ENCODE assay signal across 27 cellular contexts in the genomic region with DNA sequence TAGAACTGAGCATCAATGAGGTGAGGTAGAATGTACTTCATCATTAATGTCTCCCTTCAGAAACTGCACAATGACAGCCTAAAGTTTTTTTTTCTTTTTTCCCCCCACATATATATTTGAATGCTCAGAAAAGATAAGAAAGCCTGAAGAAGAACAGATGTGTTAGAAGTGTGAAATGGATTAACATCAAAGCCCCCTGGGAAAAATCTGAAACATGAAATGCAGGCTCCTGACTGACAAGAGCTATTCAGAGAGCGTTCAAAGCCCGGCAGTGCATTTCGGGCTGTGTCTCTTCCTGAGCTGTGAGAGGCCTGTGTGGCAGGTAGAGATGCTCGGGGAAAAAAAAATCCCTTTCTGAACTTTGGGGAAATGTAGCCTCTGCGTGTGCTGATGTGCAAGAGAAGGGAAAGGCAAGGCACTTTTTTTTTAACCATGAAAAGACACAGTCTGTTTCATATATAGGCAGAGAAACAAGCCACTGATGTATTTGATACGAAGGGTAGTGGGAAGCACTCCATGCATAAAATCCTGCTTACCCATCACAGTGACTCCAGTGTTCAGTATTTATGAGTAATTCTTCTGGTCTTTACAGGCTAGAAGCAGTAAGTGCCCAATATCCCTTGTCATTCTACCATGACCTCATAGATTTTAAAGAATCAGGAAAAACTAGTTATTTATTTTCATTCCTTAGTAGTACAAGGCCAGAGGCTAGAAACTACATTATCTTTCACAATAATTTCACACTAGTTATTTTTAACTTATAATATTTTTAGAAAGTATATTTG.
DNase-seq lines count a peak whose midpoint lies in the region; ATAC-seq, FAIRE-seq and TF ChIP-seq lines count a peak whose summit lies in the region.
"Had no signal": no experiment of that assay in that cellular context is flagged by ENCODE, and none has a peak within 500 bp of the region (broad histone marks: within the 10 kb centered on the region; RNA-seq: fewer than 3 reads in every experiment).

No MANE protein-coding gene starts in this region.

- no peak for FAIRE-seq in bronchial epithelial cell (lab: Jason Lieb, UNC)

- no peak overlapping the region for H3K4ac ChIP-seq in mesenchymal stem cell (ENCODE audit: low read depth in 1 of 2, low read length in 2 of 2)

- no peak overlapping the region for H4K91ac ChIP-seq in mesenchymal stem cell (ENCODE audit: low read length)

- H3K9me3 Mint-ChIP-seq in activated CD4-positive, alpha-beta T cell treated with anti-CD3 and anti-CD28 coated beads, Interleukin-2, amount 10 ng/mL, durations not matched to agents 24 days and 14 days: no peaks in the 10 kb centered on the region
- H3K9me3 Mint-ChIP-seq in T-helper 2 cell treated with Interferon-gamma antibody and Interleukin-4, amounts not matched to agents 5 μg/mL and 100 μg/mL, for 36 hours: peaks cover 15% of the 10 kb centered on the region

- H3K4me3 ChIP-seq in bronchial epithelial cell (ENCODE audit: low read depth, low read length) (no peak overlapping the region), mesenchymal stem cell (ENCODE audit: insufficient read depth in 1 of 2, low read depth in 1 of 2, low read length in 2 of 2) (no peak overlapping the region), right cardiac atrium (ENCODE audit: low read length) (no peak overlapping the region)
- H3K4me3 ChIP-seq: body of pancreas, coronary artery, gastrocnemius medialis, SK-N-MC had no signal

- peak; percentile 3 for DNase-seq in AG08396 (ENCODE audit: low spot score)
- peak; percentile 37 for DNase-seq in HT1080 (ENCODE audit: low read depth)
- DNase-seq in bronchial epithelial cell (ENCODE audit: low read depth): peak; percentile 54
- peak; percentile 4 for DNase-seq in mesenchymal stem cell
- no peak for DNase-seq in right cardiac atrium
- DNase-seq in activated CD4-positive, alpha-beta T cell treated with anti-CD3 and anti-CD28 coated beads, Interleukin-2, amount 10 ng/mL, durations not matched to agents 24 days and 14 days: no peak
- DNase-seq in T-helper 2 cell treated with Interferon-gamma antibody and Interleukin-4, amounts not matched to agents 5 μg/mL and 100 μg/mL, for 36 hours (ENCODE audit: low spot score): no peak
- DNase-seq: activated naive CD4-positive, alpha-beta T cell treated with anti-CD3 and anti-CD28 coated beads, Interleukin-2, amount 10 ng/mL, durations not matched to agents 7 days and 5 days; activated T-cell treated with anti-CD3 and anti-CD28 coated beads, Interleukin-2, amount 50 U/mL, for 4 hours; body of pancreas; CD4-positive, alpha-beta T cell; DMS53; gastrocnemius medialis; HCEC 1CT; mesendoderm; naive thymus-derived CD8-positive, alpha-beta T cell; NCI-H1048; NCI-H2081; NCI-H748 treated with DMSO at 0.1 percent for 48 hours; stimulated activated CD4-positive, alpha-beta T cell treated with anti-CD3 and anti-CD28 coated beads, Interleukin-12 subunit alpha, Interleukin-12 subunit beta, amount 100 ng/mL, for 4 hours; T-helper 9 cell had no signal

- ATAC-seq in HG03159 (IDR thresholded peaks at IDR 0.05; ENCODE audit: unreplicated experiment): no peak
- no peak for ATAC-seq in right cardiac atrium
- ATAC-seq: activated CD4-positive, CD25-positive, alpha-beta regulatory T cell treated with anti-CD3 and anti-CD28 coated beads, Interleukin-2, amount 50 U/mL, for 24 hours; activated T-cell treated with anti-CD3 and anti-CD28 coated beads, Interleukin-2, amount 50 U/mL, for 4 hours; body of pancreas; gastrocnemius medialis; naive thymus-derived CD8-positive, alpha-beta T cell; Panc1 had no signal

- no peak overlapping the region for H3K23ac ChIP-seq in mesenchymal stem cell (ENCODE audit: low read length in 2 of 2)

- H3K27me3 ChIP-seq in bronchial epithelial cell (ENCODE audit: control insufficient read depth, insufficient read depth, low read length) (no peaks in the 10 kb centered on the region), mesenchymal stem cell (ENCODE audit: control insufficient read depth in 1 of 2, insufficient read depth in 1 of 2, low read length in 2 of 2) (no peaks in the 10 kb centered on the region), right cardiac atrium (ENCODE audit: control insufficient read depth, insufficient read depth) (no peaks in the 10 kb centered on the region)
- H3K27me3 ChIP-seq: body of pancreas, gastrocnemius medialis had no signal

- no peak overlapping the region for H2AK5ac ChIP-seq in mesenchymal stem cell (ENCODE audit: low read length, severe bottlenecking)

- no peak overlapping the region for H3K9ac ChIP-seq in mesenchymal stem cell (ENCODE audit: low read length)
- H3K9ac ChIP-seq: KMS-11 had no signal

- no peak overlapping the region for H3K27ac Mint-ChIP-seq in activated CD4-positive, alpha-beta T cell treated with anti-CD3 and anti-CD28 coated beads, Interleukin-2, amount 10 ng/mL, durations not matched to agents 24 days and 14 days
- H3K27ac Mint-ChIP-seq in T-helper 2 cell treated with Interferon-gamma antibody and Interleukin-4, amounts not matched to agents 5 μg/mL and 100 μg/mL, for 36 hours: no peak overlapping the region
- H3K27ac Mint-ChIP-seq: activated naive CD4-positive, alpha-beta T cell treated with anti-CD3 and anti-CD28 coated beads, Interleukin-2, amount 10 ng/mL, durations not matched to agents 7 days and 5 days; CD4-positive, alpha-beta T cell; naive thymus-derived CD8-positive, alpha-beta T cell had no signal

- no peak overlapping the region for H2BK12ac ChIP-seq in mesenchymal stem cell (ENCODE audit: low read length in 2 of 2)

- no peak overlapping the region for H2BK15ac ChIP-seq in mesenchymal stem cell (ENCODE audit: low read depth, poor library complexity, severe bottlenecking)

- no peak overlapping the region for H4K8ac ChIP-seq in mesenchymal stem cell (ENCODE audit: low read length)

- H3K79me1 ChIP-seq in mesenchymal stem cell (replicated peaks; ENCODE audit: low read length, poor library complexity, severe bottlenecking): no peaks in the 10 kb centered on the region

- H3K36me3 ChIP-seq in bronchial epithelial cell (ENCODE audit: control insufficient read depth, insufficient read depth, low read length) (no peaks in the 10 kb centered on the region), mesenchymal stem cell (ENCODE audit: control insufficient read depth in 1 of 2, insufficient read depth in 2 of 2, low read depth in 1 of 2, low read length in 2 of 2) (no peaks in the 10 kb centered on the region)
- H3K36me3 ChIP-seq: gastrocnemius medialis had no signal

- H3K14ac ChIP-seq in mesenchymal stem cell (ENCODE audit: low read length in 2 of 2): no peak overlapping the region

- no peaks in the 10 kb centered on the region for H3K27me3 Mint-ChIP-seq in activated CD4-positive, alpha-beta T cell treated with anti-CD3 and anti-CD28 coated beads, Interleukin-2, amount 10 ng/mL, durations not matched to agents 24 days and 14 days
- no peaks in the 10 kb centered on the region for H3K27me3 Mint-ChIP-seq in T-helper 2 cell treated with Interferon-gamma antibody and Interleukin-4, amounts not matched to agents 5 μg/mL and 100 μg/mL, for 36 hours (ENCODE audit: low read depth)
- H3K27me3 Mint-ChIP-seq: activated naive CD4-positive, alpha-beta T cell treated with anti-CD3 and anti-CD28 coated beads, Interleukin-2, amount 10 ng/mL, durations not matched to agents 7 days and 5 days; CD4-positive, alpha-beta T cell had no signal

- H2AFZ ChIP-seq in mesenchymal stem cell (ENCODE audit: low read depth, low read length): no peak overlapping the region

- H2BK5ac ChIP-seq in mesenchymal stem cell (ENCODE audit: low read depth, low read length, poor library complexity, severe bottlenecking): no peak overlapping the region

- H3K9me3 ChIP-seq in mesenchymal stem cell (ENCODE audit: control insufficient read depth, low read length): no peaks in the 10 kb centered on the region
- H3K9me3 ChIP-seq in right cardiac atrium (ENCODE audit: control insufficient read depth, low read length): no peaks in the 10 kb centered on the region
- H3K9me3 ChIP-seq: body of pancreas, gastrocnemius medialis had no signal

- H3K4me1 ChIP-seq in mesenchymal stem cell (ENCODE audit: control insufficient read depth, insufficient read depth, low read depth, low read length) (no peaks in the 10 kb centered on the region), right cardiac atrium (ENCODE audit: control insufficient read depth, insufficient read depth, low read length) (no peaks in the 10 kb centered on the region)
- H3K4me1 ChIP-seq: body of pancreas, gastrocnemius medialis had no signal

- no peak overlapping the region for H3K18ac ChIP-seq in mesenchymal stem cell (ENCODE audit: low read depth in 1 of 2, low read length in 2 of 2)

- TF ChIP-seq CTCF in bronchial epithelial cell (IDR thresholded peaks at IDR 0.05; ENCODE audit: insufficient read depth, low read length, severe bottlenecking): no peak

- no peak overlapping the region for H3K4me3 Mint-ChIP-seq in activated CD4-positive, alpha-beta T cell treated with anti-CD3 and anti-CD28 coated beads, Interleukin-2, amount 10 ng/mL, durations not matched to agents 24 days and 14 days
- H3K4me3 Mint-ChIP-seq in T-helper 2 cell treated with Interferon-gamma antibody and Interleukin-4, amounts not matched to agents 5 μg/mL and 100 μg/mL, for 36 hours: no peak overlapping the region
- H3K4me3 Mint-ChIP-seq: activated naive CD4-positive, alpha-beta T cell treated with anti-CD3 and anti-CD28 coated beads, Interleukin-2, amount 10 ng/mL, durations not matched to agents 7 days and 5 days; activated T-cell treated with anti-CD3 and anti-CD28 coated beads, Interleukin-2, amount 50 U/mL, for 4 hours; CD4-positive, alpha-beta T cell; naive thymus-derived CD8-positive, alpha-beta T cell had no signal

- intact Hi-C loops in right cardiac atrium (cut with DNase I): no loop called here
- intact Hi-C loops in activated CD4-positive, alpha-beta T cell treated with anti-CD3 and anti-CD28 coated beads, Interleukin-2, amount 10 ng/mL, durations not matched to agents 24 days and 14 days (cut with micrococcal nuclease): no loop called here

- H2BK120ac ChIP-seq in mesenchymal stem cell (ENCODE audit: low read depth, low read length): no peak overlapping the region

- no peaks in the 10 kb centered on the region for H3K36me3 Mint-ChIP-seq in activated CD4-positive, alpha-beta T cell treated with anti-CD3 and anti-CD28 coated beads, Interleukin-2, amount 10 ng/mL, durations not matched to agents 24 days and 14 days (ENCODE audit: low read depth)
- no peaks in the 10 kb centered on the region for H3K36me3 Mint-ChIP-seq in T-helper 2 cell treated with Interferon-gamma antibody and Interleukin-4, amounts not matched to agents 5 μg/mL and 100 μg/mL, for 36 hours (ENCODE audit: low read depth)
- H3K36me3 Mint-ChIP-seq: activated naive CD4-positive, alpha-beta T cell treated with anti-CD3 and anti-CD28 coated beads, Interleukin-2, amount 10 ng/mL, durations not matched to agents 7 days and 5 days; naive thymus-derived CD8-positive, alpha-beta T cell had no signal

- H3K4me1 Mint-ChIP-seq in activated CD4-positive, alpha-beta T cell treated with anti-CD3 and anti-CD28 coated beads, Interleukin-2, amount 10 ng/mL, durations not matched to agents 24 days and 14 days: no peaks in the 10 kb centered on the region
- H3K4me1 Mint-ChIP-seq in T-helper 2 cell treated with Interferon-gamma antibody and Interleukin-4, amounts not matched to agents 5 μg/mL and 100 μg/mL, for 36 hours (ENCODE audit: low read depth): no peaks in the 10 kb centered on the region
- H3K4me1 Mint-ChIP-seq: activated naive CD4-positive, alpha-beta T cell treated with anti-CD3 and anti-CD28 coated beads, Interleukin-2, amount 10 ng/mL, durations not matched to agents 7 days and 5 days; naive thymus-derived CD8-positive, alpha-beta T cell had no signal

- H3K4me2 ChIP-seq in mesenchymal stem cell (ENCODE audit: low read length, poor library complexity, severe bottlenecking): no peak overlapping the region
- H3K4me2 ChIP-seq: KMS-11 had no signal

- H3K27ac ChIP-seq in mesenchymal stem cell (ENCODE audit: low read length, poor library complexity, severe bottlenecking) (no peak overlapping the region), right cardiac atrium (ENCODE audit: low read length) (no peak overlapping the region)
- H3K27ac ChIP-seq: body of pancreas, coronary artery, gastrocnemius medialis, KMS-11, SK-N-MC had no signal

- WGBS in mesenchymal stem cell: 84% methylated on average over 5 of the region's 6 CpGs
- WGBS in right cardiac atrium: 61% methylated on average over 6 of the region's 6 CpGs

Comparison
In these comparisons a context has a peak if more than half of its experiments do, and no peak if none do; other contexts are left out.
1. DNase-seq: peak in AG08396 (single experiment), HT1080 (single experiment), bronchial epithelial cell (single experiment) and mesenchymal stem cell (single experiment); none in right cardiac atrium (0 of 3), activated CD4-positive, alpha-beta T cell treated with anti-CD3 and anti-CD28 coated beads, Interleukin-2, amount 10 ng/mL, durations not matched to agents 24 days and 14 days (single experiment) and T-helper 2 cell treated with Interferon-gamma antibody and Interleukin-4, amounts not matched to agents 5 μg/mL and 100 μg/mL, for 36 hours (single experiment).